ENCODE assay signal across 8 cellular contexts in genomic region chr3:100602506-100603444, GRCh38. TPM values are rescaled to one million over a fixed set of nuclear protein-coding genes. Genes with fewer than 3 reads are reported as not detected.
DNase-seq lines count a peak whose midpoint lies in the region; ATAC-seq and TF ChIP-seq lines count a peak whose summit lies in the region.

No MANE protein-coding gene starts in this region.

- peaks cover 25% of the 10 kb centered on the region for H3K4me1 Mint-ChIP-seq in progenitor cell of endocrine pancreas (ENCODE audit: low read depth)

- H3K36me3 Mint-ChIP-seq in progenitor cell of endocrine pancreas (ENCODE audit: insufficient read depth) = no peaks in the 10 kb centered on the region

- H3K4me1 ChIP-seq in HCT116 (ENCODE audit: control insufficient read depth in 1 of 2, insufficient read depth in 2 of 2, low read length in 2 of 2) (peaks cover 3 to 19% of the 10 kb centered on the region in 2 experiments; a peak in 3 of 4 replicates), colonic mucosa (no peaks in the 10 kb centered on the region)

- H3K27ac ChIP-seq in HCT116 (ENCODE audit: low read depth, low read length) (no peak overlapping the region), colonic mucosa (peak overlapping the region; percentile 46)

- H3K27me3 ChIP-seq in HCT116 (ENCODE audit: insufficient read depth, low read length) (no peaks in the 10 kb centered on the region), colonic mucosa (no peaks in the 10 kb centered on the region)

- peaks cover 17% of the 10 kb centered on the region for H3K9me3 Mint-ChIP-seq in progenitor cell of endocrine pancreas (ENCODE audit: low read depth)

- RAD21 ChIA-PET in HCT116 (lab: Charles Lee; ENCODE audit: low non-redundant PET in 1 of 2, low total read pairs in 2 of 2, uncharacterized antibody in 2 of 2, unreplicated experiment in 2 of 2) = interaction anchor here (0.5 to 1.1 kb wide), 8 partner anchors 13 to 594 kb away, joined by 3 to 6 read pairs (median 4); no protein-coding TSS in a partner anchor

- peak overlapping the region; percentile 63 for H3K27ac Mint-ChIP-seq in progenitor cell of endocrine pancreas

- no peaks in the 10 kb centered on the region for H3K9me2 ChIP-seq in HCT116 (ENCODE audit: insufficient read depth)

- no peak for TF ChIP-seq POLR2A in HCT116 (IDR thresholded peaks at IDR 0.05; ENCODE audit: borderline replicate concordance, extremely low read depth, insufficient read depth, insufficient read length)

- CTCF ChIA-PET in HCT116 (lab: Charles Lee) = interaction anchor here (1.1 to 2.8 kb wide), 10 partner anchors 9 to 593 kb away, joined by 3 to 36 read pairs (median 4); no protein-coding TSS in a partner anchor

- H3K36me3 ChIP-seq in HCT116 (ENCODE audit: control insufficient read depth in 1 of 2, insufficient read depth in 2 of 2, low read length in 2 of 2) (no peaks in the 10 kb centered on the region), colonic mucosa (no peaks in the 10 kb centered on the region)

- H3K4me3 ChIP-seq in GM12865 (ENCODE audit: low read depth, low read length) (peak overlapping the region; percentile 43), HCT116 (replicated peaks in 1 of 2; ENCODE audit: low read depth in 1 of 2, low read length in 2 of 2) (no peak overlapping the region), colonic mucosa (no peak overlapping the region)

- no peaks in the 10 kb centered on the region for H4K20me1 ChIP-seq in HCT116 (ENCODE audit: insufficient read depth)

- POLR2A ChIA-PET in HCT116 (lab: Charles Lee) = interaction anchor here (1.5 kb wide), 1 partner anchor 107 kb away, joined by 5 read pairs; no protein-coding TSS in a partner anchor

- no peaks in the 10 kb centered on the region for H3K27me3 Mint-ChIP-seq in progenitor cell of endocrine pancreas

- DNase-seq in GM12865 (ENCODE audit: low read depth) (peak; percentile 37), HCT116 (ENCODE audit: low read depth, low spot score) (peak; percentile 12), NCI-H69 (lab: John Stamatoyannopoulos, UW) (peak; percentile 45), colonic mucosa (no peak), progenitor cell of endocrine pancreas (ENCODE audit: low spot score, unreplicated experiment) (no peak), occipital lobe (lab: John Stamatoyannopoulos, UW) (no peak)

- peak overlapping the region; percentile 70 for H2AFZ ChIP-seq in HCT116 (ENCODE audit: low read depth, low read length, poor library complexity, severe bottlenecking)

- H3K4me2 ChIP-seq in HCT116 (ENCODE audit: low read length) = peak overlapping the region; percentile 37

- no peak overlapping the region for H3K9ac ChIP-seq in HCT116 (ENCODE audit: low read length)
- H3K9ac ChIP-seq in colonic mucosa (ENCODE audit: low read depth in 2 of 2, low read length in 2 of 2) = no peak overlapping the region

- BruUV-seq in HCT116 (replicated peaks; lab: Mats Ljungman, UMichigan) = no TSS peak

- intact Hi-C loops in HCT116 (cut with micrococcal nuclease) = loop anchor here (10.0 kb wide), 2 partner anchors 592 to 772 kb away; no protein-coding TSS in a partner anchor
- intact Hi-C loops in colonic mucosa (cut with DNase I) = no loop called here

- H3K4me3 Mint-ChIP-seq in progenitor cell of endocrine pancreas (ENCODE audit: low read depth) = no peak overlapping the region

- peak; percentile 55 for ATAC-seq in HCT116
- no peak for ATAC-seq in GM18861 (IDR thresholded peaks at IDR 0.05; ENCODE audit: unreplicated experiment)
- ATAC-seq in GM18873 (IDR thresholded peaks at IDR 0.05; ENCODE audit: low FRiP score, unreplicated experiment) = no peak

- H3K79me2 ChIP-seq in HCT116 (ENCODE audit: insufficient read depth, low read length) = no peaks in the 10 kb centered on the region

- no peak for TF ChIP-seq RAD21 in HCT116 (IDR thresholded peaks at IDR 0.05; ENCODE audit: low read depth)

- H3K9me3 ChIP-seq in HCT116 (ENCODE audit: control insufficient read depth in 1 of 2, insufficient read depth in 1 of 2, low read depth in 1 of 2, low read length in 2 of 2) = no peaks in the 10 kb centered on the region
- H3K9me3 ChIP-seq in colonic mucosa = no peaks in the 10 kb centered on the region

- TF ChIP-seq CTCF in GM12865 (IDR thresholded peaks at IDR 0.05; ENCODE audit: insufficient read depth, low read depth, low read length, missing control alignments) (no peak), HCT116 (IDR thresholded peaks at IDR 0.05 in 2 of 3, conservative IDR thresholded peaks at IDR 0.05 in 1 of 3; ENCODE audit: borderline replicate concordance in 1 of 3, insufficient read depth in 1 of 3, low read depth in 2 of 3, low read length in 2 of 3) (no peak), colonic mucosa (IDR thresholded peaks at IDR 0.05) (no peak), progenitor cell of endocrine pancreas (IDR thresholded peaks at IDR 0.05; ENCODE audit: unreplicated experiment) (no peak)

TF ChIP-seq in HCT116, 20 proteins besides CTCF, POLR2A, EP300 and RAD21:
- TF ChIP-seq JUND (IDR thresholded peaks at IDR 0.05) (peak; percentile 39; the same call in 1 of the 2 replicates), FOSL1 (IDR thresholded peaks at IDR 0.05; ENCODE audit: low read depth) (peak; percentile 41; the same call in 1 of the 2 replicates), CEBPB (IDR thresholded peaks at IDR 0.05; ENCODE audit: low read depth) (no peak), ZBTB33 (IDR thresholded peaks at IDR 0.05; ENCODE audit: extremely low read depth, insufficient replicate concordance, low read length) (no peak)

RNA-seq across cellular contexts. Expression of gene ADGRG7, which starts 6.6 kb away (rescaled TPM):
- total RNA-seq in HCT116 (2021; ENCODE audit: unreplicated experiment) = not detected
- 0.10 TPM in 1 of 2 replicates, not detected in the other for polyA plus RNA-seq in HCT116 (2012)
- total RNA-seq in colonic mucosa = 10 to 100 TPM in 1 of 2 donors, 1 to 10 TPM in 1; 3.2 to 13.4 TPM
- 1.3 and 1.4 TPM in 2 replicates for total RNA-seq in progenitor cell of endocrine pancreas
- total RNA-seq in occipital lobe = not detected

Comparison
In these comparisons a context has a peak if more than half of its experiments do, and no peak if none do; other contexts are left out.
1. DNase-seq: peak in GM12865 (single experiment), HCT116 (single experiment) and NCI-H69 (single experiment); none in colonic mucosa (single experiment), progenitor cell of endocrine pancreas (single experiment) and occipital lobe (single experiment).